ENCODE assay signal across 6 cellular contexts in genomic region chr10:37162430-37162829, GRCh38. TPM values are rescaled to one million over a fixed set of nuclear protein-coding genes. Genes with fewer than 3 reads are reported as not detected.
"Had no signal": no experiment of that assay in that cellular context is flagged by ENCODE, and none has a peak within 500 bp of the region (broad histone marks: within the 10 kb centered on the region; RNA-seq: fewer than 3 reads in every experiment).

No MANE protein-coding gene starts in this region.

RNA-seq across cellular contexts. Expression of gene ANKRD30A, which starts 37.0 kb away (rescaled TPM):
- total RNA-seq: GM23248, GM23338, H1, H7, H9, HFFc6 had no signal
- polyA plus RNA-seq: GM23248, GM23338, H1 had no signal
